In genomic region chr10:62373639-62373994, GRCh38 we compare ENCODE assay signal across 8 cellular contexts. TPM values are rescaled to one million over a fixed set of nuclear protein-coding genes. Genes with fewer than 3 reads are reported as not detected.
DNase-seq lines count a peak whose midpoint lies in the region; ATAC-seq, FAIRE-seq and TF ChIP-seq lines count a peak whose summit lies in the region.

No MANE protein-coding gene starts in this region.

- peak overlapping the region; percentile 89 for H3K4me2 ChIP-seq in OCI-LY3 (ENCODE audit: low read length)

- TF ChIP-seq POLR2A in GM12892 (IDR thresholded peaks at IDR 0.05; ENCODE audit: low read depth, low read length), result no peak

- DNase-seq in AG10803 (ENCODE audit: low read depth) (no peak), natural killer cell (no peak), NCI-H345 (lab: John Stamatoyannopoulos, UW) (no peak), GM12892 (ENCODE audit: insufficient read length) (no peak), DMS114 treated with DMSO at 0.1 percent for 48 hours (lab: John Stamatoyannopoulos, UW; ENCODE audit: unreplicated experiment) (no peak), sciatic nerve (ENCODE audit: low spot score) (no peak)

- H3K36me3 Mint-ChIP-seq in natural killer cell, result no peaks in the 10 kb centered on the region

- FAIRE-seq in GM12892 (lab: Jason Lieb, UNC), result no peak

- 0 out of 2 replicates have a peak, but pooled peaks cover 3% of the 10 kb centered on the region for H3K27me3 ChIP-seq in OCI-LY3 (ENCODE audit: low read depth, low read length)
- H3K27me3 ChIP-seq in endocrine pancreas (ENCODE audit: control insufficient read depth, insufficient read depth, low read length), result no peaks in the 10 kb centered on the region

- H3K27me3 Mint-ChIP-seq in natural killer cell (ENCODE audit: low read depth in 2 of 2), result peaks cover 0 to 4% of the 10 kb centered on the region in 2 donors

- intact Hi-C loops in natural killer cell (cut with micrococcal nuclease) (no loop called here), sciatic nerve (cut with DNase I) (no loop called here)

- peaks cover 4% of the 10 kb centered on the region for H3K4me1 ChIP-seq in OCI-LY3 (ENCODE audit: low read length)
- no peaks in the 10 kb centered on the region for H3K4me1 ChIP-seq in endocrine pancreas (ENCODE audit: control insufficient read depth, insufficient read depth, low read length)

- ATAC-seq in natural killer cell (no peak), sciatic nerve (no peak)

- H3K9me3 ChIP-seq in OCI-LY3 (ENCODE audit: insufficient read depth, low read length), result no peaks in the 10 kb centered on the region
- H3K9me3 ChIP-seq in endocrine pancreas (ENCODE audit: control insufficient read depth, low read length), result no peaks in the 10 kb centered on the region

- peak overlapping the region; percentile 23 to 73 for H3K27ac Mint-ChIP-seq in natural killer cell

- no peaks in the 10 kb centered on the region for H3K79me2 ChIP-seq in OCI-LY3 (ENCODE audit: low read length)

- no peak for TF ChIP-seq CTCF in AG10803 (conservative IDR thresholded peaks at IDR 0.05; ENCODE audit: low read length)
- no peak for TF ChIP-seq CTCF in OCI-LY3 (IDR thresholded peaks at IDR 0.05; ENCODE audit: low read depth, low read length)
- TF ChIP-seq CTCF in natural killer cell (IDR thresholded peaks at IDR 0.05), result no peak

- H3K4me3 ChIP-seq in AG10803 (ENCODE audit: low read length) (peak overlapping the region; percentile 63), OCI-LY3 (ENCODE audit: low read length) (peak overlapping the region; percentile 87), endocrine pancreas (ENCODE audit: control insufficient read depth, insufficient read depth, low read length) (peak overlapping the region; percentile 67)

- no peaks in the 10 kb centered on the region for H3K9me3 Mint-ChIP-seq in natural killer cell

- H4K20me1 ChIP-seq in OCI-LY3 (ENCODE audit: insufficient read depth, low read length), result no peaks in the 10 kb centered on the region

- H2AFZ ChIP-seq in OCI-LY3 (ENCODE audit: low read depth, low read length), result peak overlapping the region; percentile 91

- H3K4me3 Mint-ChIP-seq in natural killer cell, result peak overlapping the region; percentile 86

- peak overlapping the region; percentile 57; the same call in 1 of the 2 replicates for H3K9ac ChIP-seq in OCI-LY3 (ENCODE audit: low read length)
- peak overlapping the region; percentile 22 for H3K9ac ChIP-seq in endocrine pancreas (ENCODE audit: control insufficient read depth, insufficient read depth, low read length)

- H3K4me1 Mint-ChIP-seq in natural killer cell, result peaks cover 16 to 22% of the 10 kb centered on the region in 2 donors

- no peak overlapping the region for H3K27ac ChIP-seq in OCI-LY3 (ENCODE audit: low read length)

- H3K36me3 ChIP-seq in OCI-LY3 (replicated peaks; ENCODE audit: low read depth, low read length), result no peaks in the 10 kb centered on the region
- H3K36me3 ChIP-seq in endocrine pancreas (ENCODE audit: control insufficient read depth, insufficient read depth, low read length), result no peaks in the 10 kb centered on the region

RNA-seq across cellular contexts. Expression of gene ZNF365, which starts 0.6 kb away (rescaled TPM):
- total RNA-seq in natural killer cell, result 1 to 10 TPM; 4.0 to 8.0 (median 4.5) TPM
- polyA plus RNA-seq in GM12892 (2012; ENCODE audit: missing spikeins), result not detected
- 0.18 TPM for total RNA-seq in sciatic nerve
